Comparison of ENCODE assay signal across 2 cellular contexts in the genomic region with DNA sequence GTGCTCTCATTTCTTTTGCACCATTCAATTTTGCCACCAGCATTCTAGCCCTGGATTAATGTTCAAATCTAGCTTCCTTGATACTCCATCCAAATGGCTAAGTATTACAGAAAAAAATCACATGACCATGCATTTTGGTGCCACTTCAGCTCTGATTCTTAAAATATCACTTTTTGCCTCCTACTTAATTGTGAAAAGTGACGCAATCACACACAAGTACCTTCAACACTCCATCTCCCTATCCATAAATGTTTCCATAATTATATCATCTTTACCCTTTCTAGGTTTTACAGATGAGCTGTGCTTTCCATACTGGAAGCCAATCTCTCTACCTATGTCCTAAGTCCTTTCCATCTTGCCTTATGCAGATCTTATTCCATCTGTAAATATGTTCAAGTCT.
TF ChIP-seq lines count a peak whose summit lies in the region.

No MANE protein-coding gene starts in this region.

TF ChIP-seq in HepG2, 621 proteins besides CTCF, POLR2A, EP300 and RAD21:
- TF ChIP-seq CEBPB (IDR thresholded peaks at IDR 0.05; ENCODE audit: borderline replicate concordance, low read depth, low read length) (peak; percentile 79), THRA (CRISPR knock-in tag; IDR thresholded peaks at IDR 0.05; ENCODE audit: borderline replicate concordance) (no peak)

TF ChIP-seq in H1, 55 proteins besides CTCF, POLR2A, EP300 and RAD21:
- TF ChIP-seq CEBPB (IDR thresholded peaks at IDR 0.05; ENCODE audit: low read depth, low read length) = 0 out of 2 replicates have a peak, but pooled peaks have one; percentile 21
- no peak for TF ChIP-seq ZNF274 (IDR thresholded peaks at IDR 0.05; ENCODE audit: borderline replicate concordance, extremely low read depth, low read length)
